Comparison of ENCODE assay signal across 12 cellular contexts in the genomic region with DNA sequence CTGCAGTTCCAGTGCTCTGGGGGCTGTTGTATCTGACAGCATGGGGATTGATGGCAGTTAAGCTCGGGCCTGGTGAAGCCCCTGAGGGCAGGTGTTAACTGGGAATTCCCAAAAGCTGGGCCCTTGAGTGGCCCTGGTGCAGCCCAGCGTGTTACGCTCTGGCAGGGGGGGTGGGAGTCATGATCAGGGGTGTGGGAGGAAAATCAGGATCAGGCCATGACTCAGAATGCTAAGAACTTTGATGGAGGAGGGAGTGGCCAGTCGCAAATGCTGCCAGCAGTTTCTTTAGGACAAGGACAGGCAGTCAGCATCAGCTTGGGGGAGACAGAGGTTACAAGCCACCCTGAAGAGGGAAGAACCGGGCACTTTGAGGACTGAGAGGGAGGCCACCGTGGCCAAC. TPM values are rescaled to one million over a fixed set of nuclear protein-coding genes. Genes with fewer than 3 reads are reported as not detected.
DNase-seq lines count a peak whose midpoint lies in the region; TF ChIP-seq lines count a peak whose summit lies in the region.
"Had no signal": no experiment of that assay in that cellular context is flagged by ENCODE, and none has a peak within 500 bp of the region (broad histone marks: within the 10 kb centered on the region; RNA-seq: fewer than 3 reads in every experiment).

No MANE protein-coding gene starts in this region.

- peaks cover 10% of the 10 kb centered on the region for H3K27me3 Mint-ChIP-seq in endothelial cell (ENCODE audit: unreplicated experiment)
- H3K27me3 Mint-ChIP-seq: activated B cell treated with CpG ODN at 0.5 μM for 24 hours had no signal

- H3K4me3 ChIP-seq in ACC112 (ENCODE audit: low read depth, low read length) (no peak overlapping the region), mesodermal cell (ENCODE audit: extremely low read depth, insufficient read depth, low read length, poor library complexity, severe bottlenecking) (no peak overlapping the region), prostate gland (no peak overlapping the region)
- H3K4me3 ChIP-seq: BLaER1 treated with 17β-estradiol and CSF1 and Interleukin-3, amounts not matched to agents 10 nM and 100 nM had no signal

- intact Hi-C loops in prostate gland (cut with DNase I): no loop called here

- H3K27ac ChIP-seq in ACC112 (ENCODE audit: low read depth, low read length) (peak overlapping the region; percentile 46; the same call in 1 of the 2 replicates), mesodermal cell (ENCODE audit: low read depth, low read length, severe bottlenecking) (peak overlapping the region; percentile 18), prostate gland (no peak overlapping the region)
- H3K27ac ChIP-seq: BLaER1 treated with 17β-estradiol and CSF1 and Interleukin-3, amounts not matched to agents 10 nM and 100 nM had no signal

- DNase-seq in HK-2 (ENCODE audit: unreplicated experiment): peak; percentile 38
- DNase-seq in endothelial cell (ENCODE audit: low spot score): no peak
- no peak for DNase-seq in SKM-1 treated with dmso at 0.1 percent for 144 hours (lab: John Stamatoyannopoulos, UW; ENCODE audit: unreplicated experiment)
- no peak for DNase-seq in cortex of kidney (lab: John Stamatoyannopoulos, UW)
- no peak for DNase-seq in prostate gland (ENCODE audit: low spot score)
- DNase-seq in amygdala (lab: John Stamatoyannopoulos, UW): no peak
- DNase-seq: activated B cell treated with CpG ODN at 0.5 μM for 24 hours; activated naive CD4-positive, alpha-beta T cell treated with Interleukin-2 at 50 U/mL for 16 hours; NCI-H1105 had no signal

- H3K4me1 Mint-ChIP-seq in endothelial cell (ENCODE audit: unreplicated experiment): peaks cover under 1% of the 10 kb centered on the region

- 76 to 77% methylated on average over 6 of the region's 6 CpGs for WGBS in mesodermal cell (ENCODE audit: insufficient coverage in 2 of 2), 2 experiments
- 53% methylated on average over 6 of the region's 6 CpGs for WGBS in prostate gland

- no peak overlapping the region for H3K27ac Mint-ChIP-seq in endothelial cell (ENCODE audit: unreplicated experiment)
- H3K27ac Mint-ChIP-seq: activated B cell treated with CpG ODN at 0.5 μM for 24 hours had no signal

- TF ChIP-seq CTCF in endothelial cell (IDR thresholded peaks at IDR 0.05; ENCODE audit: unreplicated experiment): no peak
- no peak for TF ChIP-seq CTCF in prostate gland (IDR thresholded peaks at IDR 0.05)

- H3K9me3 ChIP-seq in mesodermal cell (ENCODE audit: control insufficient read depth, low read length): no peaks in the 10 kb centered on the region
- no peaks in the 10 kb centered on the region for H3K9me3 ChIP-seq in prostate gland

- H3K36me3 ChIP-seq in ACC112 (ENCODE audit: insufficient read depth, low read length): no peaks in the 10 kb centered on the region; the same call in 1 of the 2 replicates
- H3K36me3 ChIP-seq in mesodermal cell (ENCODE audit: control insufficient read depth, insufficient read depth, low read length): peaks cover 87% of the 10 kb centered on the region
- H3K36me3 ChIP-seq in prostate gland: peaks cover 0 to 6% of the 10 kb centered on the region in 2 donors

- H3K79me2 ChIP-seq in ACC112 (ENCODE audit: control insufficient read depth, insufficient read depth, low read length, unreplicated experiment): peaks cover 18% of the 10 kb centered on the region

- TF ChIP-seq POLR2A in prostate gland (IDR thresholded peaks at IDR 0.05): no peak

- peak overlapping the region; percentile 19 for H3K4me3 Mint-ChIP-seq in endothelial cell (ENCODE audit: unreplicated experiment)
- H3K4me3 Mint-ChIP-seq: activated B cell treated with CpG ODN at 0.5 μM for 24 hours had no signal

- H3K27me3 ChIP-seq in ACC112 (ENCODE audit: insufficient read depth, low read length): no peaks in the 10 kb centered on the region
- no peaks in the 10 kb centered on the region for H3K27me3 ChIP-seq in prostate gland (replicated peaks; ENCODE audit: insufficient read depth)
- H3K27me3 ChIP-seq: BLaER1 treated with 17β-estradiol and CSF1 and Interleukin-3, amounts not matched to agents 10 nM and 100 nM had no signal

- H3K4me1 ChIP-seq in ACC112 (ENCODE audit: control insufficient read depth, insufficient read depth, low read length, unreplicated experiment) (peaks cover 12% of the 10 kb centered on the region), mesodermal cell (ENCODE audit: control insufficient read depth, insufficient read depth, low read length, poor library complexity, severe bottlenecking) (peaks cover 14% of the 10 kb centered on the region), prostate gland (replicated peaks) (no peaks in the 10 kb centered on the region)

- no peaks in the 10 kb centered on the region for H3K9me3 Mint-ChIP-seq in endothelial cell (ENCODE audit: unreplicated experiment)
- H3K9me3 Mint-ChIP-seq: activated B cell treated with CpG ODN at 0.5 μM for 24 hours had no signal

- H2AFZ ChIP-seq in ACC112 (ENCODE audit: low read length, unreplicated experiment): no peak overlapping the region

- peaks cover 45% of the 10 kb centered on the region for H3K36me3 Mint-ChIP-seq in endothelial cell (ENCODE audit: low read depth, unreplicated experiment)

RNA-seq across cellular contexts. Expression of gene AP2A1, which starts 19.6 kb away (rescaled TPM):
- total RNA-seq in endothelial cell (ENCODE audit: unreplicated experiment): 191 TPM
- polyA plus RNA-seq in mesodermal cell (2013, experiment 1 of 2): 104 TPM
- polyA plus RNA-seq in mesodermal cell (2013, experiment 2 of 2): 92.7 TPM
- total RNA-seq in prostate gland: 100 to 1,000 TPM in 1 of 2 donors, 10 to 100 TPM in 1; 62.7 to 252 TPM

RNA-seq across cellular contexts. Expression of gene TSKS, which starts 23.3 kb away (rescaled TPM):
- total RNA-seq in endothelial cell (ENCODE audit: unreplicated experiment): not detected
- not detected for polyA plus RNA-seq in mesodermal cell (2013, experiment 1 of 2)
- not detected for polyA plus RNA-seq in mesodermal cell (2013, experiment 2 of 2)
- total RNA-seq in prostate gland: 10 to 100 TPM in 1 of 2 donors, not detected in 1; 10.6 TPM

RNA-seq across cellular contexts. Expression of gene FUZ, which starts 26.7 kb away (rescaled TPM):
- 15.6 TPM for total RNA-seq in endothelial cell (ENCODE audit: unreplicated experiment)
- polyA plus RNA-seq in mesodermal cell (2013, experiment 1 of 2): 19.3 TPM
- polyA plus RNA-seq in mesodermal cell (2013, experiment 2 of 2): 20.1 TPM
- 10 to 100 TPM; 39.2 to 45.4 TPM for total RNA-seq in prostate gland

RNA-seq across cellular contexts. Expression of gene MED25, which starts 31.7 kb away (rescaled TPM):
- total RNA-seq in endothelial cell (ENCODE audit: unreplicated experiment) (117 TPM), prostate gland (100 to 1,000 TPM in 1 of 2 donors, 10 to 100 TPM in 1; 38.4 to 173 TPM)
- polyA plus RNA-seq in mesodermal cell (2013, experiment 1 of 2): 73.0 TPM
- 63.7 TPM for polyA plus RNA-seq in mesodermal cell (2013, experiment 2 of 2)

Comparison
In these comparisons a context has a peak if more than half of its experiments do, and no peak if none do; other contexts are left out.
1. H3K27ac ChIP-seq: peak in ACC112 (single experiment) and mesodermal cell (single experiment); none in prostate gland (0 of 2).